In the genomic region with DNA sequence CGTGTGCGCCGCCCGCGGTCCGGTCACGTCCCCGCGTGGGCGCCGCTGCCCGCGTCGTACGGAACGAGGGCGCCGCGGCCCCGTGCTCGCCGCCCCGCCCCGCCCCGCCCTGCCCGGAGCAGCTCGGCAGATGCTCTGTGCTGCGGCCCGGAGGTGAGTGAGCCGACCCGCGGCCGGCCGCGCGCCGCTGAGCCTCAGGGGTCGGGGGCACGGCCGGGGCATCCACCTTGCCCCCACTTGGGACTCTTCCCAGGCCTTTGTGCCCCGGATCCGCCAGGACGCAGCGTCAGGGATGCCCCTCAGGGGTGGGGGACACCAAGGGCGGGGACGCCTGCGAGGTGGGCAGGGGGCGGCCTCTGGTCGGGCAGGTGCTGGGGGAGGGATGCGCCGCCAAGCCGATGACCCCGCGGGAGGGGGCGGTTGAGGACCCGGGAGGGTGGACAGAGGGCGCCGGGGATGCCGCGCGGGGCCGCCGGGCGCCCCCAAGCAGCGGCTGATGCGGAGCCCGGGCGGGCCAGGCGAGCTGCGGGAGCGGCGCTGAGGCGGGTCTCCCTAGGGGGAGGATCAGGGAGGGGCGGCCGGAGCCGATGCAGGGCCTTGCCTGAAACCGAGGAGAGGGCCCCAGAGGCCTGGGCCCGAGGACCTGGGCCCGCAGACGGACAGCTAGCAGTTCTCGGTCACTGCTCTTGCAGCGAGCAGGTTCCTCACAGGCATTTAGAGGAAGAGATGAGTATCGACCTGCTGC, we compare ENCODE assay signal across 8 cellular contexts. TPM values are rescaled to one million over a fixed set of nuclear protein-coding genes. Genes with fewer than 3 reads are reported as not detected.
DNase-seq lines count a peak whose midpoint lies in the region; TF ChIP-seq lines count a peak whose summit lies in the region.

A gene (plus strand): TSS at position 102 of the 745 bp plus-strand sequence. CDS start 25,177 bp downstream, outside the sequence.

- peak; percentile 66 for DNase-seq in activated effector memory CD4-positive, alpha-beta T cell treated with anti-CD3 and anti-CD28 coated beads, Interleukin-2, amount 50 U/mL, for 16 hours
- DNase-seq in activated effector memory CD4-positive, alpha-beta T cell treated with Interleukin-2 at 50 U/mL for 16 hours, result no peak
- peak; percentile 29 for DNase-seq in activated CD8-positive, alpha-beta memory T cell treated with anti-CD3 and anti-CD28 coated beads, Interleukin-2, amount 50 U/mL, for 4 hours
- no peak for DNase-seq in fibroblast of villous mesenchyme (ENCODE audit: low read depth)
- peak; percentile 36 for DNase-seq in neural crest cell (ENCODE audit: low read depth, low spot score)
- no peak for DNase-seq in HPDE6-E6E7 (ENCODE audit: extremely low spot score)
- DNase-seq in AG20443 (ENCODE audit: low spot score), result no peak

- H3K36me3 Mint-ChIP-seq in neural crest cell (ENCODE audit: low read depth), result no peaks in the 10 kb centered on the region

- peak within 1 kb of the TSS; percentile 71 for H3K27ac Mint-ChIP-seq in neural crest cell (ENCODE audit: unreplicated experiment)

- peak within 1 kb of the TSS; percentile 30; the same call in 1 of the 2 replicates for H3K9ac ChIP-seq in HUES48 (ENCODE audit: low read depth, low read length)

- no peak for TF ChIP-seq CTCF in fibroblast of villous mesenchyme (IDR thresholded peaks at IDR 0.05; ENCODE audit: insufficient read depth, low read depth, low read length)
- TF ChIP-seq CTCF in neural crest cell (conservative IDR thresholded peaks at IDR 0.05), result no peak

- H3K4me1 Mint-ChIP-seq in neural crest cell, result peaks cover 39% of the 10 kb centered on the region

- no peak within 1 kb of the TSS for H3K27ac ChIP-seq in HUES48 (ENCODE audit: low read depth, low read length)

- no peaks in the 10 kb centered on the region for H3K9me3 ChIP-seq in HUES48 (ENCODE audit: control insufficient read depth, insufficient read depth, low read length)

- peaks cover 9% of the 10 kb centered on the region for H3K27me3 Mint-ChIP-seq in neural crest cell (ENCODE audit: low read depth)

- peaks cover 43% of the 10 kb centered on the region for H3K27me3 ChIP-seq in HUES48 (ENCODE audit: control insufficient read depth, insufficient read depth, low read length)

- H3K4me3 ChIP-seq in HUES48 (ENCODE audit: low read depth, low read length) (peak within 1 kb of the TSS; percentile 85), fibroblast of villous mesenchyme (ENCODE audit: low read depth, low read length) (peak within 1 kb of the TSS; percentile 53)

- peak within 1 kb of the TSS; percentile 95 for H3K4me3 Mint-ChIP-seq in neural crest cell

- no peaks in the 10 kb centered on the region for H3K36me3 ChIP-seq in HUES48 (ENCODE audit: control insufficient read depth, insufficient read depth, low read length)

- H3K4me1 ChIP-seq in HUES48 (ENCODE audit: control insufficient read depth, insufficient read depth, low read length), result peaks cover 16% of the 10 kb centered on the region

- no peaks in the 10 kb centered on the region for H3K9me3 Mint-ChIP-seq in neural crest cell

RNA-seq across cellular contexts. Expression of the gene that starts here (rescaled TPM):
- total RNA-seq in fibroblast of villous mesenchyme (0.64 and 1.3 TPM in 2 replicates), neural crest cell (25.2 and 25.5 TPM in 2 replicates)

Comparison
In these comparisons a context has a peak if more than half of its experiments do, and no peak if none do; other contexts are left out.
1. RNA of the gene that starts here (total RNA-seq): 25.2 to 25.5 TPM in neural crest cell; 0.64 to 1.3 TPM in fibroblast of villous mesenchyme; every median in the first group is over 10 times any median in the second.
2. DNase-seq: peak in activated effector memory CD4-positive, alpha-beta T cell treated with anti-CD3 and anti-CD28 coated beads, Interleukin-2, amount 50 U/mL, for 16 hours (single experiment), activated CD8-positive, alpha-beta memory T cell treated with anti-CD3 and anti-CD28 coated beads, Interleukin-2, amount 50 U/mL, for 4 hours (single experiment) and neural crest cell (single experiment); none in activated effector memory CD4-positive, alpha-beta T cell treated with Interleukin-2 at 50 U/mL for 16 hours (single experiment), fibroblast of villous mesenchyme (single experiment), HPDE6-E6E7 (single experiment) and AG20443 (single experiment).